Comparison of ENCODE assay signal across 8 cellular contexts in genomic region chr17:81484195-81484979, GRCh38. TPM values are rescaled to one million over a fixed set of nuclear protein-coding genes. Genes with fewer than 3 reads are reported as not detected.
DNase-seq lines count a peak whose midpoint lies in the region; ATAC-seq, FAIRE-seq and TF ChIP-seq lines count a peak whose summit lies in the region.

No MANE protein-coding gene starts in this region.

- POLR2A ChIA-PET in H1 (lab: Charles Lee; ENCODE audit: partially characterized antibody) = interaction anchor here (0.9 to 35.8 kb wide), 8 partner anchors 11 to 87 kb away, joined by 3 to 1004 read pairs (median 6); partner anchors contain the start of genes ACTG1 and FSCN2

- H3K56ac ChIP-seq in H1 (replicated peaks; ENCODE audit: insufficient read length, low read depth, low read length) (no peak overlapping the region), mesendoderm (ENCODE audit: low read length) (peak overlapping the region; percentile 94)

- no peak for FAIRE-seq in H1 (lab: Jason Lieb, UNC)

- peak overlapping the region; percentile 75; the same call in 1 of the 2 replicates for H2BK5ac ChIP-seq in H1 (ENCODE audit: low read depth, low read length)
- H2BK5ac ChIP-seq in mesendoderm (ENCODE audit: low read length) = no peak overlapping the region

- WGBS in H1 (ENCODE audit: extremely low coverage in 1 of 2, insufficient coverage in 1 of 2, insufficient read length in 1 of 2, insufficient replicate concordance in 2 of 2, low coverage in 1 of 2, low lambda C conversion rate in 2 of 2, missing lambda C conversion rate in 1 of 2), 2 experiments = 14% methylated on average over 29 of the region's 60 CpGs; no CpG with 5 or more reads in 1 of the 2 experiments
- no CpG with 5 or more reads among the region's 60 CpGs for WGBS in mesendoderm (ENCODE audit: extremely low coverage, insufficient coverage, low lambda C conversion rate)

- H3K27ac ChIP-seq in H1 (ENCODE audit: low read depth, low read length) (no peak overlapping the region), mesendoderm (ENCODE audit: low read depth, low read length) (no peak overlapping the region)

- peaks cover 0 to 29% (median 16%) of the 10 kb centered on the region in 4 experiments; a peak in 6 of 7 replicates for H3K4me1 ChIP-seq in H1 (replicated peaks in 1 of 4; ENCODE audit: control insufficient read depth in 3 of 4, insufficient read depth in 4 of 4, low read length in 3 of 4)
- H3K4me1 ChIP-seq in mesendoderm (ENCODE audit: control insufficient read depth, low read depth, low read length) = no peaks in the 10 kb centered on the region

- H2BK120ac ChIP-seq in H1 (replicated peaks; ENCODE audit: low read depth, low read length) (peak overlapping the region; percentile 96), mesendoderm (ENCODE audit: low read depth, low read length) (no peak overlapping the region)

- H2BK20ac ChIP-seq in H1 (ENCODE audit: low read length) = peak overlapping the region; percentile 86; the same call in 1 of the 2 replicates

- no peaks in the 10 kb centered on the region for H4K20me1 ChIP-seq in H1 (replicated peaks in 1 of 2; ENCODE audit: control insufficient read depth in 1 of 2, insufficient read depth in 2 of 2, low read length in 2 of 2)

- H2AFZ ChIP-seq in H1 (ENCODE audit: low read length) = peak overlapping the region; percentile 87; the same call in 1 of the 2 replicates

- peaks cover 0 to 5% of the 10 kb centered on the region in 2 experiments; a peak in 1 of 4 replicates for H3K9me3 ChIP-seq in H1 (ENCODE audit: insufficient read depth in 2 of 2, low read depth in 1 of 2, low read length in 1 of 2)

- peak overlapping the region; percentile 27 to 66 (median 46) for H3K4me3 ChIP-seq in H1 (ENCODE audit: extremely low read depth in 1 of 4, insufficient read depth in 2 of 4, low read depth in 3 of 4, low read length in 4 of 4)
- H3K4me3 ChIP-seq in mesendoderm (ENCODE audit: low read length) = peak overlapping the region; percentile 35

- H3K14ac ChIP-seq in H1 (ENCODE audit: insufficient read length) = no peak overlapping the region

- H3K18ac ChIP-seq in H1 (ENCODE audit: extremely low read depth, low read length) (peak overlapping the region; percentile 99), mesendoderm (ENCODE audit: low read length) (peak overlapping the region; percentile 9)

- H4K5ac ChIP-seq in H1 (ENCODE audit: insufficient read length, low read depth, low read length) (peak overlapping the region; percentile 90), mesendoderm (ENCODE audit: low read length) (no peak overlapping the region)

- CTCF ChIA-PET in H1 (lab: Charles Lee; ENCODE audit: partially characterized antibody) = interaction anchor here (0.6 to 5.4 kb wide), 67 partner anchors 9 to 1015 kb away, joined by 3 to 50 read pairs (median 5); partner anchors contain the start of genes BAHCC1, FAAP100 and SLC38A10

- H2BK15ac ChIP-seq in H1 (ENCODE audit: low read length) (peak overlapping the region; percentile 98; the same call in 1 of the 2 replicates), mesendoderm (replicated peaks; ENCODE audit: low read depth) (no peak overlapping the region)

- TF ChIP-seq RAD21 in H1 (IDR thresholded peaks at IDR 0.05 in 1 of 2, conservative IDR thresholded peaks at IDR 0.05 in 1 of 2; ENCODE audit: low read depth in 2 of 2, low read length in 2 of 2) = peak; percentile 85 to 92

- peaks cover 11% of the 10 kb centered on the region; the same call in 1 of the 2 replicates for H3K23me2 ChIP-seq in H1 (ENCODE audit: low read depth, low read length)

- H3K79me2 ChIP-seq in H1 (ENCODE audit: control insufficient read depth in 1 of 2, insufficient read depth in 2 of 2, low read length in 2 of 2) (no peaks in the 10 kb centered on the region), mesendoderm (ENCODE audit: control insufficient read depth, insufficient read depth, low read length) (no peaks in the 10 kb centered on the region)

- H3K79me1 ChIP-seq in H1 (ENCODE audit: low read depth, low read length) (no peaks in the 10 kb centered on the region), mesendoderm (ENCODE audit: low read length) (no peaks in the 10 kb centered on the region)

- DNase-seq in AG08395 (ENCODE audit: low spot score) (peak; percentile 82), NCI-H82 (lab: John Stamatoyannopoulos, UW) (peak; percentile 92), H1 (ENCODE audit: low read depth in 1 of 2, low spot score in 2 of 2) (peak; percentile 64 to 93), mesendoderm (peak; percentile 93)
- peak; percentile 97 for DNase-seq in activated CD8-positive, alpha-beta memory T cell treated with anti-CD3 and anti-CD28 coated beads for 24 hours
- peak; percentile 59 for DNase-seq in stimulated activated CD8-positive, alpha-beta memory T cell treated with anti-CD3 and anti-CD28 coated beads, Interleukin-12 subunit alpha, Interleukin-12 subunit beta, amount 100 ng/mL, for 24 hours (ENCODE audit: extremely low read depth)

- H3K36me3 ChIP-seq in H1 (ENCODE audit: control insufficient read depth in 2 of 4, insufficient read depth in 4 of 4, low read length in 3 of 4) (no peaks in the 10 kb centered on the region), mesendoderm (ENCODE audit: control insufficient read depth, insufficient read depth, low read length) (no peaks in the 10 kb centered on the region)

- peaks cover 18 to 49% (median 47%) of the 10 kb centered on the region in 4 experiments for H3K27me3 ChIP-seq in H1 (replicated peaks in 1 of 4; ENCODE audit: control insufficient read depth in 3 of 4, extremely low read depth in 1 of 4, insufficient read depth in 3 of 4, low read length in 3 of 4)
- H3K27me3 ChIP-seq in mesendoderm (ENCODE audit: insufficient read depth, low read length, poor library complexity) = no peaks in the 10 kb centered on the region

- H3K4ac ChIP-seq in H1 (replicated peaks; ENCODE audit: insufficient read length, low read depth, low read length) = peak overlapping the region; percentile 94
- H3K4ac ChIP-seq in mesendoderm (ENCODE audit: low read depth, low read length) = no peak overlapping the region

- H2AK5ac ChIP-seq in H1 (ENCODE audit: low read depth, low read length) (no peak overlapping the region), mesendoderm (ENCODE audit: low read length) (no peak overlapping the region)

- no peak for TF ChIP-seq POLR2A in H1 (IDR thresholded peaks at IDR 0.05; ENCODE audit: control extremely low read depth in 1 of 2, low read depth in 2 of 2, low read length in 2 of 2)

- ATAC-seq in GM18909 (IDR thresholded peaks at IDR 0.05; ENCODE audit: poor library complexity, unreplicated experiment) (peak; percentile 55), HG03565 (IDR thresholded peaks at IDR 0.05; ENCODE audit: unreplicated experiment) (peak; percentile 70)

- TF ChIP-seq EP300 in H1 (IDR thresholded peaks at IDR 0.05; ENCODE audit: borderline replicate concordance in 1 of 2, low read depth in 2 of 2, low read length in 2 of 2) = no peak

- peak overlapping the region; percentile 96 for H4K91ac ChIP-seq in H1 (replicated peaks; ENCODE audit: insufficient read length, low read length)

- no peak overlapping the region for H3K23ac ChIP-seq in H1 (ENCODE audit: insufficient read length)
- H3K23ac ChIP-seq in mesendoderm (ENCODE audit: low read length) = peak overlapping the region; percentile 94

- H2BK12ac ChIP-seq in H1 (ENCODE audit: low read depth, low read length) = peak overlapping the region; percentile 92; the same call in 1 of the 2 replicates

- peak; percentile 85 to 97 (median 85) for TF ChIP-seq CTCF in H1 (IDR thresholded peaks at IDR 0.05; ENCODE audit: control extremely low read depth in 1 of 3, insufficient read depth in 1 of 3, low read depth in 1 of 3, low read length in 3 of 3)

- H3K4me2 ChIP-seq in H1 (ENCODE audit: insufficient read depth in 1 of 2, low read depth in 2 of 2, low read length in 2 of 2) (peak overlapping the region; percentile 44 to 92), mesendoderm (ENCODE audit: low read length) (peak overlapping the region; percentile 94)

- H3K9ac ChIP-seq in H1 (replicated peaks in 1 of 4; ENCODE audit: extremely low read depth in 1 of 4, low read depth in 3 of 4, low read length in 3 of 4) (no peak overlapping the region; a peak in 1 of 7 replicates), mesendoderm (ENCODE audit: low read length) (peak overlapping the region; percentile 88)

- H4K8ac ChIP-seq in H1 (ENCODE audit: extremely low read depth, insufficient read depth, low read length) (peak overlapping the region; percentile 92), mesendoderm (ENCODE audit: low read depth, low read length) (no peak overlapping the region)

TF ChIP-seq in H1, 55 proteins besides CTCF, POLR2A, EP300 and RAD21 (continues in another document):
- no peak for TF ChIP-seq SP4 (IDR thresholded peaks at IDR 0.05; ENCODE audit: low read length)
- no peak for TF ChIP-seq RBBP5 (IDR thresholded peaks at IDR 0.05; ENCODE audit: borderline replicate concordance, low read depth, low read length)
- no peak for TF ChIP-seq MAFK (IDR thresholded peaks at IDR 0.05; ENCODE audit: low read depth, low read length)
- TF ChIP-seq PHF8 (conservative IDR thresholded peaks at IDR 0.05; ENCODE audit: low read depth, low read length) = no peak; the same call in 1 of the 2 replicates
- TF ChIP-seq KDM4A (IDR thresholded peaks at IDR 0.05; ENCODE audit: low read depth, low read length, severe bottlenecking) = peak; percentile 84

RNA-seq across cellular contexts. Expression of gene ACTG1, which starts 28.2 kb away (rescaled TPM):
- 3,535 and 3,691 TPM in 2 replicates for total RNA-seq in H1 (2021; fragmentation: NEBNext Ultra II Directional; extraction: Animal tissue kit (Norgen Biotek cat#: 25700))
- 5,010 and 7,420 TPM in 2 replicates for polyA plus RNA-seq in H1 (2011; rRNA removed)
- polyA plus RNA-seq in H1 (2011; cell fraction: cytosol; rRNA removed) = 3,868 TPM
- polyA plus RNA-seq in H1 (2011; cell fraction: nucleus; rRNA removed) = 4,694 TPM
- 3,170 to 3,474 TPM (median 3,377 TPM) in 4 replicates for polyA plus RNA-seq in H1 (2012, experiment 1 of 2)
- polyA plus RNA-seq in H1 (2012, experiment 2 of 2) = 3,649 TPM
- 4,243 TPM for polyA plus RNA-seq in H1 (2013, experiment 1 of 2)
- polyA plus RNA-seq in H1 (2013, experiment 2 of 2) = 4,284 TPM
- polyA minus RNA-seq in H1 (2011; rRNA and poly(A)+ RNA removed) = 1,111 and 1,306 TPM in 2 replicates
- 1,521 TPM for polyA minus RNA-seq in H1 (2011; cell fraction: cytosol; rRNA and poly(A)+ RNA removed)
- polyA minus RNA-seq in H1 (2011; cell fraction: nucleus; rRNA and poly(A)+ RNA removed) = 1,666 TPM
- 9,422 TPM for polyA plus RNA-seq in mesendoderm (2013, experiment 1 of 2)
- polyA plus RNA-seq in mesendoderm (2013, experiment 2 of 2) = 9,613 TPM

RNA-seq across cellular contexts. Expression of gene FSCN2, which starts 43.8 kb away (rescaled TPM):
- total RNA-seq in H1 (2021; fragmentation: NEBNext Ultra II Directional; extraction: Animal tissue kit (Norgen Biotek cat#: 25700)) = 0.30 TPM in 1 of 2 replicates, not detected in the other
- 0.18 and 0.44 TPM in 2 replicates for polyA plus RNA-seq in H1 (2011; rRNA removed)
- polyA plus RNA-seq in H1 (2011; cell fraction: cytosol; rRNA removed) = 0.14 TPM
- 0.88 TPM for polyA plus RNA-seq in H1 (2011; cell fraction: nucleus; rRNA removed)
- 0.12 to 0.43 TPM (median 0.30 TPM) in 4 replicates for polyA plus RNA-seq in H1 (2012, experiment 1 of 2)
- 0.28 TPM for polyA plus RNA-seq in H1 (2012, experiment 2 of 2)
- not detected for polyA plus RNA-seq in H1 (2013, experiment 1 of 2)
- polyA plus RNA-seq in H1 (2013, experiment 2 of 2) = 0.07 TPM
- polyA minus RNA-seq in H1 (2011; rRNA and poly(A)+ RNA removed) = 0.09 and 0.10 TPM in 2 replicates
- not detected for polyA minus RNA-seq in H1 (2011; cell fraction: cytosol; rRNA and poly(A)+ RNA removed)
- 0.90 TPM for polyA minus RNA-seq in H1 (2011; cell fraction: nucleus; rRNA and poly(A)+ RNA removed)
- not detected for polyA plus RNA-seq in mesendoderm (2013, experiment 1 of 2)
- polyA plus RNA-seq in mesendoderm (2013, experiment 2 of 2) = not detected
